In genomic region chr4:143432258-143432591, GRCh38 we compare ENCODE assay signal across 2 cellular contexts.
A peak's percentile ranks its signal among the peaks of the same experiment; 100 is the strongest.
TF ChIP-seq lines count a peak whose summit lies in the region.

No MANE protein-coding gene starts in this region.

TF ChIP-seq in WTC11, 78 proteins besides CTCF, POLR2A, EP300 and RAD21:
- TF ChIP-seq, protein P1, sequence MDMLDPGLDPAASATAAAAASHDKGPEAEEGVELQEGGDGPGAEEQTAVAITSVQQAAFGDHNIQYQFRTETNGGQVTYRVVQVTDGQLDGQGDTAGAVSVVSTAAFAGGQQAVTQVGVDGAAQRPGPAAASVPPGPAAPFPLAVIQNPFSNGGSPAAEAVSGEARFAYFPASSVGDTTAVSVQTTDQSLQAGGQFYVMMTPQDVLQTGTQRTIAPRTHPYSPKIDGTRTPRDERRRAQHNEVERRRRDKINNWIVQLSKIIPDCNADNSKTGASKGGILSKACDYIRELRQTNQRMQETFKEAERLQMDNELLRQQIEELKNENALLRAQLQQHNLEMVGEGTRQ (CRISPR knock-in tag; IDR thresholded peaks at IDR 0.05), result peak; percentile 34; the same call in 1 of the 2 replicates
- no peak for TF ChIP-seq IRF1 (CRISPR knock-in tag; IDR thresholded peaks at IDR 0.05)
- TF ChIP-seq NFYB (CRISPR knock-in tag; conservative IDR thresholded peaks at IDR 0.05; ENCODE audit: low read depth), result no peak
- no peak for TF ChIP-seq CREM (CRISPR knock-in tag; IDR thresholded peaks at IDR 0.05)

TF ChIP-seq in H1, 55 proteins besides CTCF, POLR2A, EP300 and RAD21:
- TF ChIP-seq JUND (IDR thresholded peaks at IDR 0.05; ENCODE audit: low read length), result no peak
- TF ChIP-seq JUN (IDR thresholded peaks at IDR 0.05; ENCODE audit: low read depth, low read length), result no peak
- TF ChIP-seq NRF1 (IDR thresholded peaks at IDR 0.05; ENCODE audit: low read depth, low read length), result no peak
- no peak for TF ChIP-seq CHD1 (IDR thresholded peaks at IDR 0.05; ENCODE audit: low read depth, low read length)
- TF ChIP-seq MAX (IDR thresholded peaks at IDR 0.05), result no peak
- no peak for TF ChIP-seq YY1 (IDR thresholded peaks at IDR 0.05; ENCODE audit: low read depth, low read length)
- TF ChIP-seq, protein P2, sequence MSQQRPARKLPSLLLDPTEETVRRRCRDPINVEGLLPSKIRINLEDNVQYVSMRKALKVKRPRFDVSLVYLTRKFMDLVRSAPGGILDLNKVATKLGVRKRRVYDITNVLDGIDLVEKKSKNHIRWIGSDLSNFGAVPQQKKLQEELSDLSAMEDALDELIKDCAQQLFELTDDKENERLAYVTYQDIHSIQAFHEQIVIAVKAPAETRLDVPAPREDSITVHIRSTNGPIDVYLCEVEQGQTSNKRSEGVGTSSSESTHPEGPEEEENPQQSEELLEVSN (IDR thresholded peaks at IDR 0.05), result no peak
- TF ChIP-seq KDM1A (IDR thresholded peaks at IDR 0.05; ENCODE audit: borderline replicate concordance, low read length), result no peak
- no peak for TF ChIP-seq SP2 (IDR thresholded peaks at IDR 0.05; ENCODE audit: low read length)
- TF ChIP-seq BCL11A (IDR thresholded peaks at IDR 0.05; ENCODE audit: low read depth in 2 of 2, low read length in 2 of 2), result no peak
- TF ChIP-seq SP1 (IDR thresholded peaks at IDR 0.05; ENCODE audit: low read depth, low read length), result no peak
- TF ChIP-seq SIRT6 (IDR thresholded peaks at IDR 0.05; ENCODE audit: low read length), result no peak
- no peak for TF ChIP-seq RXRA (IDR thresholded peaks at IDR 0.05; ENCODE audit: insufficient read depth, low read depth, low read length)
- TF ChIP-seq HDAC2 (IDR thresholded peaks at IDR 0.05; ENCODE audit: borderline replicate concordance in 1 of 2, low read depth in 2 of 2, low read length in 2 of 2), result no peak
- TF ChIP-seq SIX5 (IDR thresholded peaks at IDR 0.05; ENCODE audit: low read depth, low read length), result no peak
- TF ChIP-seq TEAD4 (IDR thresholded peaks at IDR 0.05; ENCODE audit: low read depth, low read length), result no peak
- TF ChIP-seq EZH2 (IDR thresholded peaks at IDR 0.05; ENCODE audit: low read depth, low read length, severe bottlenecking), result no peak
- TF ChIP-seq ZNF274 (IDR thresholded peaks at IDR 0.05; ENCODE audit: borderline replicate concordance, extremely low read depth, low read length), result no peak
- TF ChIP-seq TAF1 (IDR thresholded peaks at IDR 0.05; ENCODE audit: low read depth, low read length), result no peak
